In genomic region chr10:60048146-60048545, GRCh38 we compare ENCODE assay signal across 8 cellular contexts.
A peak's percentile ranks its signal among the peaks of the same experiment; 100 is the strongest.
DNase-seq lines count a peak whose midpoint lies in the region; ATAC-seq, FAIRE-seq and TF ChIP-seq lines count a peak whose summit lies in the region.

No MANE protein-coding gene starts in this region.

- no peak overlapping the region for H3K4me2 ChIP-seq in osteoblast (ENCODE audit: insufficient read depth, low read length)
- no peak overlapping the region for H3K4me2 ChIP-seq in MM.1S (ENCODE audit: low read depth, low read length)

- H3K9me2 ChIP-seq in MM.1S (replicated peaks; ENCODE audit: insufficient read depth, low read length) = no peaks in the 10 kb centered on the region

- H2AFZ ChIP-seq in osteoblast (ENCODE audit: low read length) (no peak overlapping the region), MM.1S (ENCODE audit: low read length) (no peak overlapping the region)

- no peaks in the 10 kb centered on the region for H3K36me3 ChIP-seq in osteoblast (ENCODE audit: insufficient read depth, low read length)
- H3K36me3 ChIP-seq in MM.1S (replicated peaks; ENCODE audit: insufficient read depth, low read length) = no peaks in the 10 kb centered on the region

- H3K27me3 ChIP-seq in osteoblast (ENCODE audit: insufficient read depth, low read length) (no peaks in the 10 kb centered on the region), MM.1S (replicated peaks; ENCODE audit: insufficient read depth, low read length) (no peaks in the 10 kb centered on the region)

- peak; percentile 52 for TF ChIP-seq CTCF in epithelial cell of esophagus (IDR thresholded peaks at IDR 0.05; ENCODE audit: insufficient read depth, low read depth, low read length, missing control alignments)
- TF ChIP-seq CTCF in osteoblast (IDR thresholded peaks at IDR 0.05; ENCODE audit: extremely low read depth, low read depth, low read length) = peak; percentile 39
- TF ChIP-seq CTCF in MM.1S (IDR thresholded peaks at IDR 0.05; ENCODE audit: low read length) = no peak

- no peaks in the 10 kb centered on the region for H4K20me1 ChIP-seq in osteoblast (ENCODE audit: insufficient read depth, low read length)
- no peaks in the 10 kb centered on the region for H4K20me1 ChIP-seq in MM.1S (ENCODE audit: insufficient read depth, low read length)

- no peak overlapping the region for H3K9ac ChIP-seq in MM.1S (ENCODE audit: low read length)

- DNase-seq in NCI-H69 (lab: John Stamatoyannopoulos, UW) = peak; percentile 53
- DNase-seq in epithelial cell of esophagus (ENCODE audit: low read depth) = peak; percentile 52
- DNase-seq in osteoblast (ENCODE audit: insufficient read length, low spot score, missing footprints) = peak; percentile 31
- no peak for DNase-seq in GDM1 (lab: John Stamatoyannopoulos, UW)
- no peak for DNase-seq in MM.1S
- no peak for DNase-seq in amniotic stem cell (lab: John Stamatoyannopoulos, UW)

- ATAC-seq in esophagus mucosa = no peak

- no peak overlapping the region for H3K4me3 ChIP-seq in epithelial cell of esophagus (ENCODE audit: low read length)
- H3K4me3 ChIP-seq in osteoblast (ENCODE audit: insufficient read depth, low read length) = no peak overlapping the region
- no peak overlapping the region for H3K4me3 ChIP-seq in MM.1S (ENCODE audit: low read length)

- no peaks in the 10 kb centered on the region for H3F3A ChIP-seq in MM.1S (ENCODE audit: insufficient read depth, low read length)

- H3K27ac ChIP-seq in osteoblast (ENCODE audit: low read depth, low read length) = no peak overlapping the region
- no peak overlapping the region for H3K27ac ChIP-seq in MM.1S (ENCODE audit: low read length)

- H3K9me3 ChIP-seq in osteoblast (ENCODE audit: low read depth, low read length) = no peaks in the 10 kb centered on the region
- no peaks in the 10 kb centered on the region; the same call in 1 of the 2 replicates for H3K9me3 ChIP-seq in MM.1S (replicated peaks; ENCODE audit: insufficient read depth, low read length)

- no peaks in the 10 kb centered on the region for H3K79me2 ChIP-seq in osteoblast (ENCODE audit: insufficient read depth, low read length)
- no peaks in the 10 kb centered on the region for H3K79me2 ChIP-seq in MM.1S (ENCODE audit: low read length)

- H3K4me1 ChIP-seq in osteoblast (ENCODE audit: insufficient read depth, low read length) (peaks cover 7% of the 10 kb centered on the region), MM.1S (ENCODE audit: low read length) (no peaks in the 10 kb centered on the region)

- peak; percentile 82 for FAIRE-seq in G401.6 (lab: Jason Lieb, UNC)

Comparison
In these comparisons a context has a peak if more than half of its experiments do, and no peak if none do; other contexts are left out.
1. DNase-seq: peak in NCI-H69 (single experiment), epithelial cell of esophagus (single experiment) and osteoblast (single experiment); none in GDM1 (single experiment), MM.1S (single experiment) and amniotic stem cell (single experiment).